Comparison of ENCODE assay signal across 24 cellular contexts in the genomic region with DNA sequence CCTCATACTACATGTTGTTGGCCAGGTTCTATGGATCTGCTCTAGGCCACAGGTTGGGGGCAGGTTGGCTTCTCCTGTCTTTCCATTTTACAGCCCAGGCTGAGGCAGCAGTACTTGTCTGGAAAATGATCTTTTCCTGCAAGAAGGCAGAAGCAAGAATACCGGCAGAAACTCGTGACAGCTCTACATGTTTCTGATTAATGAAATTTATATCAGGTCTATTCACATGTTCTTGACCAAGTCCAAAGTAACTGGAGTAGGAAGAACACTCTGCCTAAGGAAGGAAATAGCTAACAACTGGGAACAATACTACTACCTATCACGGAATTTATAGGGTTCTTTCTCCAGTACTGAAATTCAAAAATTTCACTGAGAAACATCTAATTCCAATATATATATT.
"Had no signal": no experiment of that assay in that cellular context is flagged by ENCODE, and none has a peak within 500 bp of the region (broad histone marks: within the 10 kb centered on the region; RNA-seq: fewer than 3 reads in every experiment).

No MANE protein-coding gene starts in this region.

- H3K4me1 ChIP-seq: esophagus muscularis mucosa, gastroesophageal sphincter, heart right ventricle, left lung, lower lobe of right lung had no signal

- H3K4me3 ChIP-seq: coronary artery, esophagus muscularis mucosa, gastroesophageal sphincter, heart right ventricle, left lung, lower lobe of right lung, mucosa of descending colon had no signal

- ATAC-seq: effector memory CD8-positive, alpha-beta T cell; gastroesophageal sphincter; heart right ventricle; left cardiac atrium; left lung; left ventricle myocardium superior; lower lobe of right lung; mucosa of descending colon; naive thymus-derived CD8-positive, alpha-beta T cell had no signal

- H3K9me3 ChIP-seq: esophagus muscularis mucosa, gastroesophageal sphincter, heart right ventricle, left lung, lower lobe of right lung, mucosa of descending colon had no signal

- H3K36me3 ChIP-seq: esophagus muscularis mucosa, gastroesophageal sphincter, heart right ventricle, left lung, lower lobe of right lung had no signal

- DNase-seq: effector CD8-positive, alpha-beta T cell; effector memory CD8-positive, alpha-beta T cell; endodermal cell; foreskin keratinocyte; glutamatergic neuron; head of caudate nucleus; heart right ventricle; hippocampal formation; left cardiac atrium; left lung; left ventricle myocardium superior; lower lobe of right lung; mesenchymal stem cell; mucosa of descending colon; naive B cell; naive thymus-derived CD8-positive, alpha-beta T cell had no signal

- H3K27ac ChIP-seq: coronary artery, esophagus muscularis mucosa, foreskin keratinocyte, gastroesophageal sphincter, heart right ventricle, left lung, lower lobe of right lung had no signal

- H3K27me3 ChIP-seq: esophagus muscularis mucosa, foreskin keratinocyte, gastroesophageal sphincter, left lung had no signal

- FAIRE-seq: colon, endometrium, frontal cortex, islet of Langerhans, keratinocyte had no signal
